In genomic region chr11:34180045-34180813, GRCh38 we compare ENCODE assay signal across 20 cellular contexts.
DNase-seq lines count a peak whose midpoint lies in the region; ATAC-seq, FAIRE-seq and TF ChIP-seq lines count a peak whose summit lies in the region.
"Had no signal": no experiment of that assay in that cellular context is flagged by ENCODE, and none has a peak within 500 bp of the region (broad histone marks: within the 10 kb centered on the region; RNA-seq: fewer than 3 reads in every experiment).

No MANE protein-coding gene starts in this region.

- peak; percentile 46 for ATAC-seq in HG02678 (IDR thresholded peaks at IDR 0.05; ENCODE audit: unreplicated experiment)
- ATAC-seq in GM21619 (IDR thresholded peaks at IDR 0.05; ENCODE audit: unreplicated experiment): no peak
- ATAC-seq: esophagus mucosa, left cardiac atrium had no signal

- H3K4me3 ChIP-seq in GM12865 (ENCODE audit: low read depth, low read length) (no peak overlapping the region), bronchial epithelial cell (ENCODE audit: low read depth, low read length) (no peak overlapping the region)
- H3K4me3 ChIP-seq: ascending aorta had no signal

- no peaks in the 10 kb centered on the region for H3K27me3 ChIP-seq in bronchial epithelial cell (ENCODE audit: control insufficient read depth, insufficient read depth, low read length)
- H3K27me3 ChIP-seq: ascending aorta had no signal

- H3K36me3 ChIP-seq in bronchial epithelial cell (ENCODE audit: control insufficient read depth, insufficient read depth, low read length): no peaks in the 10 kb centered on the region
- H3K36me3 ChIP-seq: ascending aorta had no signal

- no peak for TF ChIP-seq CTCF in GM12865 (IDR thresholded peaks at IDR 0.05; ENCODE audit: insufficient read depth, low read depth, low read length, missing control alignments)
- TF ChIP-seq CTCF in bronchial epithelial cell (IDR thresholded peaks at IDR 0.05; ENCODE audit: insufficient read depth, low read length, severe bottlenecking): no peak

- peak; percentile 19 for DNase-seq in DMS 273 (lab: John Stamatoyannopoulos, UW; ENCODE audit: unreplicated experiment)
- no peak for DNase-seq in DMS 273 treated with DMSO at 0.1 percent for 48 hours (lab: John Stamatoyannopoulos, UW)
- DNase-seq in GM12865 (ENCODE audit: low read depth): peak; percentile 64
- DNase-seq in bronchial epithelial cell (ENCODE audit: low read depth): peak; percentile 33
- no peak for DNase-seq in Kasumi-1 (lab: John Stamatoyannopoulos, UW)
- DNase-seq in pons (ENCODE audit: low spot score): no peak
- DNase-seq: activated B cell treated with CpG ODN at 0.5 μM for 24 hours; activated gamma-delta T cell treated with Interleukin-2 at 50 U/mL for 16 hours; cerebellar nuclear complex; left cardiac atrium; NCI-H1092; NCI-H2081; NCI-H524; Right ventricle myocardium superior; stimulated activated CD4-positive, alpha-beta T cell treated with anti-CD3 and anti-CD28 coated beads, Interleukin-1b, Interleukin-23, amount 100 ng/mL, for 48 hours; T-helper 1 cell had no signal

- FAIRE-seq in bronchial epithelial cell (lab: Jason Lieb, UNC): no peak

Comparison
In these comparisons a context has a peak if more than half of its experiments do, and no peak if none do; other contexts are left out.
1. DNase-seq: peak in DMS 273 (single experiment), GM12865 (single experiment) and bronchial epithelial cell (single experiment); none in DMS 273 treated with DMSO at 0.1 percent for 48 hours (single experiment), Kasumi-1 (0 of 2) and pons (single experiment).